ENCODE assay signal across 20 cellular contexts in genomic region chr3:110623571-110623970, GRCh38.
DNase-seq lines count a peak whose midpoint lies in the region; ATAC-seq and TF ChIP-seq lines count a peak whose summit lies in the region.
"Had no signal": no experiment of that assay in that cellular context is flagged by ENCODE, and none has a peak within 500 bp of the region (broad histone marks: within the 10 kb centered on the region; RNA-seq: fewer than 3 reads in every experiment).

No MANE protein-coding gene starts in this region.

- H3K4me2 ChIP-seq in SK-N-SH (no peak overlapping the region), PC-3 (ENCODE audit: low read length) (no peak overlapping the region)

- H3K36me3 ChIP-seq in SK-N-SH (replicated peaks in 1 of 2; ENCODE audit: control insufficient read depth in 1 of 2, insufficient read depth in 2 of 2, low read length in 1 of 2) (no peaks in the 10 kb centered on the region), PC-3 (ENCODE audit: low read depth, low read length) (no peaks in the 10 kb centered on the region)
- no peaks in the 10 kb centered on the region for H3K36me3 ChIP-seq in CD8-positive, alpha-beta T cell (ENCODE audit: insufficient read depth, low read length)
- H3K36me3 ChIP-seq: ascending aorta had no signal

- no peaks in the 10 kb centered on the region for H3K9me3 Mint-ChIP-seq in CD8-positive, alpha-beta T cell
- no peaks in the 10 kb centered on the region for H3K9me3 Mint-ChIP-seq in activated CD4-positive, alpha-beta T cell treated with anti-CD3 and anti-CD28 coated beads for 36 hours (ENCODE audit: low read depth)

- peaks cover 16% of the 10 kb centered on the region for H3K4me1 Mint-ChIP-seq in CD8-positive, alpha-beta T cell (ENCODE audit: low read depth)
- H3K4me1 Mint-ChIP-seq in activated CD4-positive, alpha-beta T cell treated with anti-CD3 and anti-CD28 coated beads for 36 hours, result peaks cover 10% of the 10 kb centered on the region

- H3K36me3 Mint-ChIP-seq in CD8-positive, alpha-beta T cell, result no peaks in the 10 kb centered on the region
- H3K36me3 Mint-ChIP-seq in activated CD4-positive, alpha-beta T cell treated with anti-CD3 and anti-CD28 coated beads for 36 hours (ENCODE audit: low read depth), result no peaks in the 10 kb centered on the region
- H3K36me3 Mint-ChIP-seq: CD14-positive monocyte; stimulated activated naive B cell treated with anti-CD40 and anti-IgM and Interleukin-4, amounts not matched to agents 10 μg/mL and 1 μg/mL and 100 μg/mL, for 72 hours; type B pancreatic cell had no signal

- no peaks in the 10 kb centered on the region for H3K27me3 Mint-ChIP-seq in CD8-positive, alpha-beta T cell (ENCODE audit: low read depth)
- H3K27me3 Mint-ChIP-seq in activated CD4-positive, alpha-beta T cell treated with anti-CD3 and anti-CD28 coated beads for 36 hours, result no peaks in the 10 kb centered on the region
- H3K27me3 Mint-ChIP-seq: stimulated activated naive B cell treated with anti-CD40 and anti-IgM and Interleukin-4, amounts not matched to agents 10 μg/mL and 1 μg/mL and 100 μg/mL, for 72 hours; type B pancreatic cell had no signal

- no peak overlapping the region for H3K27ac Mint-ChIP-seq in CD8-positive, alpha-beta T cell
- no peak overlapping the region for H3K27ac Mint-ChIP-seq in activated CD4-positive, alpha-beta T cell treated with anti-CD3 and anti-CD28 coated beads for 36 hours
- H3K27ac Mint-ChIP-seq: CD14-positive monocyte; H9; stimulated activated naive B cell treated with anti-CD40 and anti-IgM and Interleukin-4, amounts not matched to agents 10 μg/mL and 1 μg/mL and 100 μg/mL, for 72 hours; type B pancreatic cell had no signal

- CTCF ChIA-PET in SK-N-SH (lab: Yijun Ruan, JAX) (interaction anchor here (0.6 kb wide), 1 partner anchor 464 kb away, joined by 3 read pairs; no protein-coding TSS in a partner anchor), PC-3 (lab: Charles Lee) (no interaction called here)
- CTCF ChIA-PET in CD8-positive, alpha-beta T cell (lab: Charles Lee), result no interaction called here
- CTCF ChIA-PET in activated CD4-positive, alpha-beta T cell treated with anti-CD3 and anti-CD28 coated beads for 36 hours (lab: Charles Lee), result no interaction called here

- 32% methylated on average over 1 of the region's 1 CpG for WGBS in SK-N-SH (ENCODE audit: low lambda C conversion rate)

- BruUV-seq in PC-3 (replicated peaks; lab: Mats Ljungman, UMichigan), result no TSS peak

- H2AFZ ChIP-seq in SK-N-SH (ENCODE audit: low read depth), result 0 out of 2 replicates have a peak overlapping the region, but pooled peaks have one; percentile 27
- no peak overlapping the region for H2AFZ ChIP-seq in PC-3 (ENCODE audit: low read length)

- H3K27ac ChIP-seq in SK-N-SH (ENCODE audit: low read depth in 2 of 2, low read length in 1 of 2) (no peak overlapping the region), PC-3 (ENCODE audit: low read length) (no peak overlapping the region)
- H3K27ac ChIP-seq in CD8-positive, alpha-beta T cell (ENCODE audit: low read depth, low read length), result no peak overlapping the region
- H3K27ac ChIP-seq: 22Rv1, ascending aorta, SK-N-MC, VCaP had no signal

- H3K4me3 Mint-ChIP-seq in CD8-positive, alpha-beta T cell, result no peak overlapping the region
- no peak overlapping the region for H3K4me3 Mint-ChIP-seq in activated CD4-positive, alpha-beta T cell treated with anti-CD3 and anti-CD28 coated beads for 36 hours
- H3K4me3 Mint-ChIP-seq: CD14-positive monocyte; H9; stimulated activated naive B cell treated with anti-CD40 and anti-IgM and Interleukin-4, amounts not matched to agents 10 μg/mL and 1 μg/mL and 100 μg/mL, for 72 hours; type B pancreatic cell had no signal

- H3K79me2 ChIP-seq in SK-N-SH (ENCODE audit: insufficient read depth) (no peaks in the 10 kb centered on the region), PC-3 (ENCODE audit: low read length) (no peaks in the 10 kb centered on the region)

- no peaks in the 10 kb centered on the region for H4K20me1 ChIP-seq in SK-N-SH (ENCODE audit: insufficient read depth)
- no peaks in the 10 kb centered on the region for H4K20me1 ChIP-seq in PC-3 (ENCODE audit: low read length)

- no peak for TF ChIP-seq RAD21 in SK-N-SH (IDR thresholded peaks at IDR 0.05; ENCODE audit: low read length)

- DNase-seq in SK-N-SH, result no peak
- DNase-seq in PC-3, result peak; percentile 7
- DNase-seq in left lobe of liver (ENCODE audit: low spot score), result no peak
- DNase-seq in CD8-positive, alpha-beta T cell, result no peak
- DNase-seq in activated CD4-positive, alpha-beta T cell treated with anti-CD3 and anti-CD28 coated beads for 36 hours, result no peak
- no peak for DNase-seq in hippocampal formation (lab: John Stamatoyannopoulos, UW)
- DNase-seq: activated effector memory CD4-positive, alpha-beta T cell treated with Interleukin-2 at 50 U/mL for 16 hours; DND-41; H9; NCI-H1092 treated with DMSO at 0.1 percent for 48 hours; NCI-H2227 treated with DMSO at 0.1 percent for 48 hours; stimulated activated naive B cell treated with anti-CD40 and anti-IgM and Interleukin-4, amounts not matched to agents 10 μg/mL and 1 μg/mL and 100 μg/mL, for 72 hours had no signal

- H3K9me2 ChIP-seq in SK-N-SH, result no peaks in the 10 kb centered on the region
- no peaks in the 10 kb centered on the region for H3K9me2 ChIP-seq in PC-3 (replicated peaks; ENCODE audit: low read length)

- H3K4me1 ChIP-seq in SK-N-SH (ENCODE audit: control insufficient read depth in 1 of 2, insufficient read depth in 2 of 2, low read depth in 1 of 2, low read length in 1 of 2), result no peaks in the 10 kb centered on the region
- H3K4me1 ChIP-seq in PC-3 (ENCODE audit: insufficient read depth, low read length), result no peaks in the 10 kb centered on the region
- peaks cover 4% of the 10 kb centered on the region for H3K4me1 ChIP-seq in CD8-positive, alpha-beta T cell (ENCODE audit: insufficient read depth, low read length)

- POLR2A ChIA-PET in SK-N-SH (lab: Yijun Ruan, JAX) (no interaction called here), PC-3 (lab: Charles Lee; ENCODE audit: unreplicated experiment) (no interaction called here)
- POLR2A ChIA-PET in CD8-positive, alpha-beta T cell (lab: Charles Lee), result no interaction called here
- POLR2A ChIA-PET in activated CD4-positive, alpha-beta T cell treated with anti-CD3 and anti-CD28 coated beads for 36 hours (lab: Charles Lee), result interaction anchor here (0.8 kb wide), 1 partner anchor 993 kb away, joined by 3 read pairs; no protein-coding TSS in a partner anchor

- H3K27me3 ChIP-seq in SK-N-SH (ENCODE audit: insufficient read depth) (no peaks in the 10 kb centered on the region), PC-3 (ENCODE audit: low read length) (no peaks in the 10 kb centered on the region)
- H3K27me3 ChIP-seq in CD8-positive, alpha-beta T cell (ENCODE audit: insufficient read depth, low read length), result no peaks in the 10 kb centered on the region
- H3K27me3 ChIP-seq: ascending aorta had no signal

- H3K4me3 ChIP-seq in SK-N-SH (ENCODE audit: low read depth in 2 of 2, low read length in 1 of 2), result no peak overlapping the region
- H3K4me3 ChIP-seq in PC-3 (ENCODE audit: low read length), result no peak overlapping the region
- no peak overlapping the region for H3K4me3 ChIP-seq in CD8-positive, alpha-beta T cell (ENCODE audit: low read depth, low read length)
- H3K4me3 ChIP-seq: ascending aorta, SK-N-MC had no signal

- no peaks in the 10 kb centered on the region for H3F3A ChIP-seq in SK-N-SH (replicated peaks; ENCODE audit: insufficient read depth)
- H3F3A ChIP-seq in PC-3 (ENCODE audit: low read length, unreplicated experiment), result no peaks in the 10 kb centered on the region

- H3K9me3 ChIP-seq in SK-N-SH (no peaks in the 10 kb centered on the region), PC-3 (ENCODE audit: low read length) (no peaks in the 10 kb centered on the region)
- H3K9me3 ChIP-seq in CD8-positive, alpha-beta T cell (ENCODE audit: low read length), result no peaks in the 10 kb centered on the region
- H3K9me3 ChIP-seq: ascending aorta had no signal

- intact Hi-C loops in PC-3 (cut with micrococcal nuclease), result no loop called here
- intact Hi-C loops in CD8-positive, alpha-beta T cell (cut with DNase I, micrococcal nuclease), result no loop called here
- intact Hi-C loops in activated CD4-positive, alpha-beta T cell treated with anti-CD3 and anti-CD28 coated beads for 36 hours (cut with DNase I, micrococcal nuclease), result no loop called here

- TF ChIP-seq EP300 in SK-N-SH (IDR thresholded peaks at IDR 0.05; ENCODE audit: borderline replicate concordance in 1 of 2, low read depth in 1 of 2, low read length in 1 of 2), result no peak

- no peak for TF ChIP-seq CTCF in SK-N-SH (IDR thresholded peaks at IDR 0.05)
- TF ChIP-seq CTCF in PC-3 (conservative IDR thresholded peaks at IDR 0.05; ENCODE audit: low read depth, low read length), result no peak
- TF ChIP-seq CTCF in CD8-positive, alpha-beta T cell (IDR thresholded peaks at IDR 0.05), result no peak

- ATAC-seq in SK-N-SH treated with all-trans-retinoic acid at 6 μM for 48 hours (no peak), HG02885 (IDR thresholded peaks at IDR 0.05; ENCODE audit: poor library complexity, unreplicated experiment) (peak; percentile 33), PC-3 (no peak), left lobe of liver (peak; percentile 71)
- ATAC-seq in CD8-positive, alpha-beta T cell, result no peak
- no peak for ATAC-seq in activated CD4-positive, alpha-beta T cell treated with anti-CD3 and anti-CD28 coated beads for 36 hours
- ATAC-seq: stimulated activated naive B cell treated with anti-CD40 and anti-IgM and Interleukin-4, amounts not matched to agents 10 μg/mL and 1 μg/mL and 100 μg/mL, for 72 hours had no signal

- H3K9ac ChIP-seq in SK-N-SH, result no peak overlapping the region
- H3K9ac ChIP-seq in PC-3 (ENCODE audit: low read length), result no peak overlapping the region

TF ChIP-seq in SK-N-SH, 30 proteins besides CTCF, POLR2A, EP300 and RAD21:
- no peak for TF ChIP-seq ELF1 (IDR thresholded peaks at IDR 0.05)
- TF ChIP-seq FOSL2 (IDR thresholded peaks at IDR 0.05; ENCODE audit: borderline replicate concordance, low read depth), result no peak
- TF ChIP-seq MAX (IDR thresholded peaks at IDR 0.05; ENCODE audit: low read depth), result no peak
- no peak for TF ChIP-seq MEF2A (IDR thresholded peaks at IDR 0.05; ENCODE audit: borderline replicate concordance, low read depth)
- TF ChIP-seq GATA2 (CRISPR knock-in tag; IDR thresholded peaks at IDR 0.05), result no peak

TF ChIP-seq in SK-N-SH treated with all-trans-retinoic acid at 6 μM for 48 hours, 23 proteins besides CTCF, POLR2A, EP300 and RAD21 (continues in another document):
- TF ChIP-seq CSRNP3 (CRISPR knock-in tag; IDR thresholded peaks at IDR 0.05) (no peak), ZNF565 (CRISPR knock-in tag; conservative IDR thresholded peaks at IDR 0.05; ENCODE audit: low read depth) (no peak)

Comparison
In these comparisons a context has a peak if more than half of its experiments do, and no peak if none do; other contexts are left out.
1. ATAC-seq: peak in HG02885 (single experiment) and left lobe of liver (single experiment); none in SK-N-SH treated with all-trans-retinoic acid at 6 μM for 48 hours (single experiment), PC-3 (single experiment), CD8-positive, alpha-beta T cell (single experiment) and activated CD4-positive, alpha-beta T cell treated with anti-CD3 and anti-CD28 coated beads for 36 hours (single experiment).